Comparison of ENCODE assay signal across 8 cellular contexts in the genomic region with DNA sequence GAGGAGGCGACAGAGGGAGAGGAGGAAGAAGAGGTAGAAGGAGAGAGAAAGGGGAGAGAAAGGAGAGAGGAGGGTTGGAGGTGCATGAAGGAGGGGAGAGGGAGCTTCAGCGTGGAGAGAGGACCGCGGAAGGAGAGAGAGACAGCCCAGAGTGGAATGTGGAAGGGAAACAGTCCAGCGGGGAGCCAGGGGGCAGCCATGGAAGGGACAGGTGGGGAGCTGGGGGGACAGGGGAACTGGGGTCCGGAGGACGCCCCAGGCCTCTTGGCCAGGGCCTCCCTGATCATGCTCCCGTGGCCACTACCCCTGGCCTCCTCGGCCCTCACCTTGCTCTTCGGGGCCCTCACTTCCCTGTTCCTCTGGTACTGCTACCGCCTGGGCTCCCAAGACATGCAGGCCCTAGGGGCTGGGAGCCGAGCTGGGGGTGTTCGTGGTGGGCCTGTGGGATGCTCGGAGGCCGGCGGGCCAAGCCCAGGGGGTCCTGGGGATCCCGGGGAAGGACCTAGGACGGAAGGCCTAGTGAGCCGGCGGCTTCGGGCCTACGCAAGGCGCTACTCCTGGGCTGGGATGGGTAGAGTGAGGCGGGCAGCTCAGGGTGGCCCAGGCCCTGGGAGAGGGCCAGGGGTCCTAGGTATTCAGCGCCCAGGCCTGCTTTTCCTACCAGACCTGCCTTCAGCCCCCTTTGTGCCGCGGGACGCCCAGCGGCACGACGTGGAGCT. TPM values are rescaled to one million over a fixed set of nuclear protein-coding genes. Genes with fewer than 3 reads are reported as not detected.
DNase-seq lines count a peak whose midpoint lies in the region; ATAC-seq and TF ChIP-seq lines count a peak whose summit lies in the region.

No MANE protein-coding gene starts in this region.

- H3K36me3 ChIP-seq in iPS-20b (ENCODE audit: insufficient read depth, low read depth, low read length): peaks cover 11% of the 10 kb centered on the region; the same call in 1 of the 2 replicates
- no peaks in the 10 kb centered on the region for H3K36me3 ChIP-seq in thymus (ENCODE audit: control insufficient read depth, insufficient read depth)

- H3K36me3 Mint-ChIP-seq in activated T-cell treated with anti-CD3 and anti-CD28 coated beads, Interleukin-2, amount 50 U/mL, for 4 hours (ENCODE audit: insufficient read depth): no peaks in the 10 kb centered on the region
- H3K36me3 Mint-ChIP-seq in activated T-helper 2 cell treated with anti-CD3 and anti-CD28 coated beads, Interferon-gamma antibody, Interleukin-2, Interleukin-4, amounts not matched to agents 10 μg/mL and 5 μg/mL and 100 μg/mL, durations not matched to agents 14 hours and 24 hours and 36 hours (ENCODE audit: low read depth): no peaks in the 10 kb centered on the region

- H3K4me3 ChIP-seq in iPS-20b (ENCODE audit: low read length) (peak overlapping the region; percentile 93), thymus (ENCODE audit: low read length) (peak overlapping the region; percentile 80)

- 0 out of 2 replicates have a peak, but pooled peaks cover 2% of the 10 kb centered on the region for H3K4me1 ChIP-seq in iPS-20b (ENCODE audit: insufficient read depth, low read length)
- H3K4me1 ChIP-seq in thymus (ENCODE audit: control insufficient read depth, insufficient read depth, low read length): peaks cover 5% of the 10 kb centered on the region

- WGBS in thymus: 64% methylated on average over 31 of the region's 31 CpGs

- H3K27me3 Mint-ChIP-seq in activated T-cell treated with anti-CD3 and anti-CD28 coated beads, Interleukin-2, amount 50 U/mL, for 4 hours (ENCODE audit: low read depth): peaks cover 30% of the 10 kb centered on the region
- H3K27me3 Mint-ChIP-seq in activated T-helper 2 cell treated with anti-CD3 and anti-CD28 coated beads, Interferon-gamma antibody, Interleukin-2, Interleukin-4, amounts not matched to agents 10 μg/mL and 5 μg/mL and 100 μg/mL, durations not matched to agents 14 hours and 24 hours and 36 hours (ENCODE audit: low read depth): peaks cover 33% of the 10 kb centered on the region

- TF ChIP-seq POLR2A in erythroblast (IDR thresholded peaks at IDR 0.05; ENCODE audit: low read length): no peak

- H3K9me3 Mint-ChIP-seq in activated T-cell treated with anti-CD3 and anti-CD28 coated beads, Interleukin-2, amount 50 U/mL, for 4 hours: no peaks in the 10 kb centered on the region
- no peaks in the 10 kb centered on the region for H3K9me3 Mint-ChIP-seq in activated T-helper 2 cell treated with anti-CD3 and anti-CD28 coated beads, Interferon-gamma antibody, Interleukin-2, Interleukin-4, amounts not matched to agents 10 μg/mL and 5 μg/mL and 100 μg/mL, durations not matched to agents 14 hours and 24 hours and 36 hours

- H3K27me3 ChIP-seq in iPS-20b (ENCODE audit: insufficient read depth, low read length): no peaks in the 10 kb centered on the region
- peaks cover 23% of the 10 kb centered on the region for H3K27me3 ChIP-seq in thymus (ENCODE audit: control insufficient read depth, insufficient read depth)

- DNase-seq in activated T-cell treated with anti-CD3 and anti-CD28 coated beads, Interleukin-2, amount 50 U/mL, for 4 hours: no peak
- DNase-seq in activated T-cell treated with anti-CD3 and anti-CD28 coated beads for 4 hours: no peak
- DNase-seq in activated T-helper 2 cell treated with anti-CD3 and anti-CD28 coated beads, Interferon-gamma antibody, Interleukin-2, Interleukin-4, amounts not matched to agents 10 μg/mL and 5 μg/mL and 100 μg/mL, durations not matched to agents 14 hours and 24 hours and 36 hours (ENCODE audit: low spot score): no peak
- no peak for DNase-seq in erythroblast (lab: John Stamatoyannopoulos, UW)
- no peak for DNase-seq in Right ventricle myocardium inferior (ENCODE audit: missing footprints)

- peak overlapping the region; percentile 81 for H3K4me3 Mint-ChIP-seq in activated T-cell treated with anti-CD3 and anti-CD28 coated beads, Interleukin-2, amount 50 U/mL, for 4 hours
- H3K4me3 Mint-ChIP-seq in activated T-helper 2 cell treated with anti-CD3 and anti-CD28 coated beads, Interferon-gamma antibody, Interleukin-2, Interleukin-4, amounts not matched to agents 10 μg/mL and 5 μg/mL and 100 μg/mL, durations not matched to agents 14 hours and 24 hours and 36 hours (ENCODE audit: low read depth): peak overlapping the region; percentile 81

- peaks cover 8% of the 10 kb centered on the region for H3K4me1 Mint-ChIP-seq in activated T-cell treated with anti-CD3 and anti-CD28 coated beads, Interleukin-2, amount 50 U/mL, for 4 hours (ENCODE audit: low read depth)
- H3K4me1 Mint-ChIP-seq in activated T-helper 2 cell treated with anti-CD3 and anti-CD28 coated beads, Interferon-gamma antibody, Interleukin-2, Interleukin-4, amounts not matched to agents 10 μg/mL and 5 μg/mL and 100 μg/mL, durations not matched to agents 14 hours and 24 hours and 36 hours (ENCODE audit: low read depth): peaks cover 11% of the 10 kb centered on the region

- no peak overlapping the region for H3K27ac Mint-ChIP-seq in activated T-helper 2 cell treated with anti-CD3 and anti-CD28 coated beads, Interferon-gamma antibody, Interleukin-2, Interleukin-4, amounts not matched to agents 10 μg/mL and 5 μg/mL and 100 μg/mL, durations not matched to agents 14 hours and 24 hours and 36 hours

- H3K27ac ChIP-seq in iPS-20b (ENCODE audit: low read length): peak overlapping the region; percentile 18
- H3K27ac ChIP-seq in thymus (ENCODE audit: low read depth): no peak overlapping the region

- H3K9me3 ChIP-seq in iPS-20b (ENCODE audit: insufficient read depth, low read depth, low read length) (no peaks in the 10 kb centered on the region), thymus (ENCODE audit: control insufficient read depth) (no peaks in the 10 kb centered on the region)

- no peak for ATAC-seq in activated T-cell treated with anti-CD3 and anti-CD28 coated beads, Interleukin-2, amount 50 U/mL, for 4 hours
- ATAC-seq in HG02763 (IDR thresholded peaks at IDR 0.05; ENCODE audit: unreplicated experiment) (no peak), Right ventricle myocardium inferior (no peak)

- peak overlapping the region; percentile 78 for H3K9ac ChIP-seq in iPS-20b (ENCODE audit: low read depth, low read length)

- intact Hi-C loops in activated T-helper 2 cell treated with anti-CD3 and anti-CD28 coated beads, Interferon-gamma antibody, Interleukin-2, Interleukin-4, amounts not matched to agents 10 μg/mL and 5 μg/mL and 100 μg/mL, durations not matched to agents 14 hours and 24 hours and 36 hours (cut with micrococcal nuclease): no loop called here
- intact Hi-C loops in Right ventricle myocardium inferior (cut with DNase I): no loop called here

RNA-seq across cellular contexts. Expression of a gene that starts 0.8 kb away (rescaled TPM):
- total RNA-seq in activated T-cell treated with anti-CD3 and anti-CD28 coated beads, Interleukin-2, amount 50 U/mL, for 4 hours: 1 to 10 TPM; 2.1 to 3.4 (median 3.2) TPM
- total RNA-seq in activated T-helper 2 cell treated with anti-CD3 and anti-CD28 coated beads, Interferon-gamma antibody, Interleukin-2, Interleukin-4, amounts not matched to agents 10 μg/mL and 5 μg/mL and 100 μg/mL, durations not matched to agents 14 hours and 24 hours and 36 hours: 2.1 and 2.2 TPM in 2 replicates
- polyA plus RNA-seq in thymus: 0.46 TPM
- 0.19 TPM for total RNA-seq in Right ventricle myocardium inferior

RNA-seq across cellular contexts. Expression of a gene that starts 1.7 kb away (rescaled TPM):
- total RNA-seq in activated T-cell treated with anti-CD3 and anti-CD28 coated beads, Interleukin-2, amount 50 U/mL, for 4 hours: under 1 TPM in 2 of 3 donors, not detected in 1; 0.18 to 0.33 TPM
- 0.11 and 0.55 TPM in 2 replicates for total RNA-seq in activated T-helper 2 cell treated with anti-CD3 and anti-CD28 coated beads, Interferon-gamma antibody, Interleukin-2, Interleukin-4, amounts not matched to agents 10 μg/mL and 5 μg/mL and 100 μg/mL, durations not matched to agents 14 hours and 24 hours and 36 hours
- polyA plus RNA-seq in thymus: 0.98 TPM
- 0.43 TPM for total RNA-seq in Right ventricle myocardium inferior

RNA-seq across cellular contexts. Expression of a gene that starts 25.0 kb away (rescaled TPM):
- 10 to 100 TPM; 42.7 to 45.4 (median 44.1) TPM for total RNA-seq in activated T-cell treated with anti-CD3 and anti-CD28 coated beads, Interleukin-2, amount 50 U/mL, for 4 hours
- total RNA-seq in activated T-helper 2 cell treated with anti-CD3 and anti-CD28 coated beads, Interferon-gamma antibody, Interleukin-2, Interleukin-4, amounts not matched to agents 10 μg/mL and 5 μg/mL and 100 μg/mL, durations not matched to agents 14 hours and 24 hours and 36 hours: 39.7 and 47.5 TPM in 2 replicates
- 16.9 TPM for polyA plus RNA-seq in thymus
- 8.0 TPM for total RNA-seq in Right ventricle myocardium inferior

RNA-seq across cellular contexts. Expression of a gene that starts 38.0 kb away (rescaled TPM):
- 10 to 100 TPM; 56.7 to 61.0 (median 59.7) TPM for total RNA-seq in activated T-cell treated with anti-CD3 and anti-CD28 coated beads, Interleukin-2, amount 50 U/mL, for 4 hours
- 64.2 and 66.6 TPM in 2 replicates for total RNA-seq in activated T-helper 2 cell treated with anti-CD3 and anti-CD28 coated beads, Interferon-gamma antibody, Interleukin-2, Interleukin-4, amounts not matched to agents 10 μg/mL and 5 μg/mL and 100 μg/mL, durations not matched to agents 14 hours and 24 hours and 36 hours
- polyA plus RNA-seq in thymus: 73.3 TPM
- total RNA-seq in Right ventricle myocardium inferior: 65.8 TPM
